In genomic region chr20:9021216-9021615, GRCh38 we compare ENCODE assay signal across 15 cellular contexts. TPM values are rescaled to one million over a fixed set of nuclear protein-coding genes. Genes with fewer than 3 reads are reported as not detected.
"Had no signal": no experiment of that assay in that cellular context is flagged by ENCODE, and none has a peak within 500 bp of the region (broad histone marks: within the 10 kb centered on the region; RNA-seq: fewer than 3 reads in every experiment).

No MANE protein-coding gene starts in this region.

- H3K4me1 Mint-ChIP-seq: activated CD4-positive, alpha-beta T cell treated with anti-CD3 and anti-CD28 coated beads for 36 hours; memory B cell had no signal

- H3K27ac Mint-ChIP-seq: activated CD4-positive, alpha-beta T cell treated with anti-CD3 and anti-CD28 coated beads for 36 hours; activated CD8-positive, alpha-beta T cell treated with anti-CD3 and anti-CD28 coated beads for 36 hours; memory B cell; stimulated activated naive CD8-positive, alpha-beta T cell treated with anti-CD3 and anti-CD28 coated beads, Interleukin-15, Interleukin-2, amounts not matched to agents 100 ng/mL and 50 ng/mL, for 24 hours had no signal

- H3K4me3 Mint-ChIP-seq: activated CD4-positive, alpha-beta T cell treated with anti-CD3 and anti-CD28 coated beads for 36 hours; activated CD8-positive, alpha-beta T cell treated with anti-CD3 and anti-CD28 coated beads for 36 hours; memory B cell; neural crest cell; stimulated activated naive CD8-positive, alpha-beta T cell treated with anti-CD3 and anti-CD28 coated beads, Interleukin-15, Interleukin-2, amounts not matched to agents 100 ng/mL and 50 ng/mL, for 24 hours had no signal

- H3K36me3 Mint-ChIP-seq: memory B cell had no signal

- ATAC-seq: activated CD4-positive, alpha-beta T cell treated with anti-CD3 and anti-CD28 coated beads for 36 hours; activated CD8-positive, alpha-beta T cell treated with anti-CD3 and anti-CD28 coated beads for 36 hours; left lobe of liver; pancreas had no signal

- H3K9me3 Mint-ChIP-seq: activated CD8-positive, alpha-beta T cell treated with anti-CD3 and anti-CD28 coated beads for 36 hours; neural crest cell had no signal

- DNase-seq: activated CD4-positive, alpha-beta T cell treated with anti-CD3 and anti-CD28 coated beads for 36 hours; activated CD8-positive, alpha-beta memory T cell treated with anti-CD3 and anti-CD28 coated beads, Interleukin-2, amount 50 U/mL, for 48 hours; activated CD8-positive, alpha-beta T cell treated with anti-CD3 and anti-CD28 coated beads for 36 hours; activated naive CD4-positive, alpha-beta T cell treated with Interleukin-2 at 50 U/mL for 16 hours; colonic mucosa; effector CD8-positive, alpha-beta T cell; pancreas; retina; stimulated activated CD4-positive, alpha-beta T cell treated with anti-CD3 and anti-CD28 coated beads, Interleukin-15, amount 100 ng/mL, for 24 hours; stimulated activated CD4-positive, alpha-beta T cell treated with anti-CD3 and anti-CD28 coated beads, Interleukin-4, amount 100 ng/mL, for 24 hours; T1000 had no signal

- H3K27me3 Mint-ChIP-seq: activated CD4-positive, alpha-beta T cell treated with anti-CD3 and anti-CD28 coated beads for 36 hours; activated CD8-positive, alpha-beta T cell treated with anti-CD3 and anti-CD28 coated beads for 36 hours; memory B cell; stimulated activated naive CD8-positive, alpha-beta T cell treated with anti-CD3 and anti-CD28 coated beads, Interleukin-15, Interleukin-2, amounts not matched to agents 100 ng/mL and 50 ng/mL, for 24 hours had no signal

RNA-seq across cellular contexts. Expression of gene PLCB4, which starts 47.7 kb away (rescaled TPM):
- total RNA-seq: activated CD8-positive, alpha-beta T cell treated with anti-CD3 and anti-CD28 coated beads for 36 hours had no signal
